ENCODE assay signal across 8 cellular contexts in the genomic region with DNA sequence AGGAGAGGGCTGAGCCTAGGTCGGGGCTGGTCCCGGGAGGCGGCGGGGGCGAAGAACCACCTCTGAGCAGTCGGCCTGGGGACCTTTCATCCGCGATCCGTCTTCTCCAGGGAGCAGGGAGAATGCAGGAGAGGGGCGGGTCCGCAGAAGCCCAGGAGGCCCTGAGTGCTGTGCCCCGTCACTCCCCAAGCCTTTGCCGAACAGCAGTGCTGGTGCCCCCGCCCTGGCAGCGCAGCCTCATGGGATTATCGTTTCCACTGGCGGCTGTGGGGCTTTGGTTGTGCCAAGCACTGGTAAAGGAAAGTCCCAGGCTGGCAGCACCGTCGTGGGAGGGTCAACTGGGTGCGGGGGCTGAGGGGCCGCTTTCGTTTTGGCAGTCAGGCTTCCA. TPM values are rescaled to one million over a fixed set of nuclear protein-coding genes. Genes with fewer than 3 reads are reported as not detected.
A peak's percentile ranks its signal among the peaks of the same experiment; 100 is the strongest.
DNase-seq lines count a peak whose midpoint lies in the region; ATAC-seq and TF ChIP-seq lines count a peak whose summit lies in the region.

No MANE protein-coding gene starts in this region.

- H3K4me3 ChIP-seq in SJSA1 (peak overlapping the region; percentile 84), parathyroid adenoma (ENCODE audit: low read depth, low read length) (peak overlapping the region; percentile 98)

- H3K36me3 ChIP-seq in SJSA1 (peaks cover 40% of the 10 kb centered on the region), parathyroid adenoma (ENCODE audit: control insufficient read depth, insufficient read depth, low read length) (no peaks in the 10 kb centered on the region)

- H3K4me2 ChIP-seq in parathyroid adenoma (ENCODE audit: low read length) = peak overlapping the region; percentile 100

- peak; percentile 51 for ATAC-seq in esophagus mucosa

- TF ChIP-seq CTCF in parathyroid adenoma (IDR thresholded peaks at IDR 0.05) = no peak

- H3K9ac ChIP-seq in parathyroid adenoma = peak overlapping the region; percentile 91

- H3K4me1 ChIP-seq in SJSA1 (replicated peaks) (peaks cover 16% of the 10 kb centered on the region), parathyroid adenoma (peaks cover 2% of the 10 kb centered on the region)

- H3K27ac ChIP-seq in SJSA1 (no peak overlapping the region), parathyroid adenoma (no peak overlapping the region)

- DNase-seq in NCI-H146 (lab: John Stamatoyannopoulos, UW) = peak; percentile 40
- no peak for DNase-seq in NCI-H146 treated with DMSO at 0.1 percent for 48 hours (lab: John Stamatoyannopoulos, UW; ENCODE audit: unreplicated experiment)
- DNase-seq in SJSA1 (ENCODE audit: low read depth in 1 of 2, low spot score in 2 of 2) = no peak
- DNase-seq in G401 (ENCODE audit: low spot score) = no peak
- DNase-seq in cortex of kidney (lab: John Stamatoyannopoulos, UW) = no peak
- no peak for DNase-seq in iPS-NIHi7 (ENCODE audit: extremely low spot score)

- in situ Hi-C loops in G401 (cut with HindIII; ENCODE audit: low sequenced_read_pairs) = no loop called here

- H3K27me3 ChIP-seq in SJSA1 (replicated peaks) (no peaks in the 10 kb centered on the region), parathyroid adenoma (ENCODE audit: control insufficient read depth, insufficient read depth, low read length) (no peaks in the 10 kb centered on the region)

- peak overlapping the region; percentile 100 for H2AFZ ChIP-seq in parathyroid adenoma

- peaks cover 9% of the 10 kb centered on the region for H3K79me2 ChIP-seq in parathyroid adenoma

- H3K9me3 ChIP-seq in SJSA1 (replicated peaks) (no peaks in the 10 kb centered on the region), parathyroid adenoma (ENCODE audit: control insufficient read depth, low read length) (no peaks in the 10 kb centered on the region)

RNA-seq across cellular contexts. Expression of a gene that starts 0.6 kb away (rescaled TPM):
- total RNA-seq in SJSA1 (2014; rRNA removed; shearing (Covaris generic)) = 68.0 and 156 TPM in 2 replicates
- 31.5 TPM for total RNA-seq in esophagus mucosa
- total RNA-seq in G401 (2014; rRNA removed; shearing (Covaris generic)) = 78.6 and 84.2 TPM in 2 replicates

RNA-seq across cellular contexts. Expression of a gene that starts 5.8 kb away (rescaled TPM):
- total RNA-seq in SJSA1 (2014; rRNA removed; shearing (Covaris generic)) = not detected in 2 replicates
- total RNA-seq in esophagus mucosa = not detected
- not detected in 2 replicates for total RNA-seq in G401 (2014; rRNA removed; shearing (Covaris generic))

RNA-seq across cellular contexts. Expression of a gene that starts 7.9 kb away (rescaled TPM):
- 2,199 and 2,611 TPM in 2 replicates for total RNA-seq in SJSA1 (2014; rRNA removed; shearing (Covaris generic))
- total RNA-seq in esophagus mucosa = 3,204 TPM
- 10,196 and 11,503 TPM in 2 replicates for total RNA-seq in G401 (2014; rRNA removed; shearing (Covaris generic))

RNA-seq across cellular contexts. Expression of a gene that starts 8.8 kb away (rescaled TPM):
- 0.16 TPM in 1 of 2 replicates, not detected in the other for total RNA-seq in SJSA1 (2014; rRNA removed; shearing (Covaris generic))
- 4.6 TPM for total RNA-seq in esophagus mucosa
- not detected in 2 replicates for total RNA-seq in G401 (2014; rRNA removed; shearing (Covaris generic))

RNA-seq across cellular contexts. Expression of a gene that starts 11.5 kb away (rescaled TPM):
- 26.9 and 31.8 TPM in 2 replicates for total RNA-seq in SJSA1 (2014; rRNA removed; shearing (Covaris generic))
- 17.0 TPM for total RNA-seq in esophagus mucosa
- 41.8 and 51.5 TPM in 2 replicates for total RNA-seq in G401 (2014; rRNA removed; shearing (Covaris generic))
